ENCODE assay signal across 18 cellular contexts in genomic region chr7:119090851-119091250, GRCh38.
"Had no signal": no experiment of that assay in that cellular context is flagged by ENCODE, and none has a peak within 500 bp of the region (broad histone marks: within the 10 kb centered on the region; RNA-seq: fewer than 3 reads in every experiment).

No MANE protein-coding gene starts in this region.

- H3K36me3 ChIP-seq: adrenal gland, cardiac muscle cell, left ventricle myocardium inferior, neural progenitor cell, right lobe of liver, stomach had no signal

- H3K27ac ChIP-seq: adrenal gland, cardiac muscle cell, left ventricle myocardium inferior, neural progenitor cell, psoas muscle, right lobe of liver, stomach, testis had no signal

- H3K4me3 ChIP-seq: adrenal gland, cardiac muscle cell, left ventricle myocardium inferior, neural progenitor cell, psoas muscle, right lobe of liver, smooth muscle cell, stomach, testis had no signal

- H3K4me1 ChIP-seq: adrenal gland, left ventricle myocardium inferior, neural progenitor cell, psoas muscle, right lobe of liver, stomach, testis had no signal

- H2AFZ ChIP-seq: neural progenitor cell had no signal

- DNase-seq: activated CD4-positive, alpha-beta memory T cell treated with anti-CD3 and anti-CD28 coated beads for 36 hours; activated CD4-positive, alpha-beta T cell treated with anti-CD3 and anti-CD28 coated beads for 36 hours; activated gamma-delta T cell treated with Interleukin-2 at 50 U/mL for 16 hours; activated T-cell treated with anti-CD3 and anti-CD28 coated beads for 4 hours; adrenal gland; hippocampal formation; left ventricle myocardium inferior; naive thymus-derived CD4-positive, alpha-beta T cell; psoas muscle; right lobe of liver; stimulated activated CD4-positive, alpha-beta T cell treated with anti-CD3 and anti-CD28 coated beads, Interleukin-4, amount 100 ng/mL, for 1 hour; stomach; testis had no signal

- H3K27me3 ChIP-seq: adrenal gland, cardiac muscle cell, neural progenitor cell, right lobe of liver, stomach, testis had no signal

- H3K4me2 ChIP-seq: neural progenitor cell, smooth muscle cell had no signal

- H3K9me3 ChIP-seq: adrenal gland, psoas muscle, right lobe of liver, testis had no signal

- FAIRE-seq: astrocyte, keratinocyte had no signal
